In the genomic region with DNA sequence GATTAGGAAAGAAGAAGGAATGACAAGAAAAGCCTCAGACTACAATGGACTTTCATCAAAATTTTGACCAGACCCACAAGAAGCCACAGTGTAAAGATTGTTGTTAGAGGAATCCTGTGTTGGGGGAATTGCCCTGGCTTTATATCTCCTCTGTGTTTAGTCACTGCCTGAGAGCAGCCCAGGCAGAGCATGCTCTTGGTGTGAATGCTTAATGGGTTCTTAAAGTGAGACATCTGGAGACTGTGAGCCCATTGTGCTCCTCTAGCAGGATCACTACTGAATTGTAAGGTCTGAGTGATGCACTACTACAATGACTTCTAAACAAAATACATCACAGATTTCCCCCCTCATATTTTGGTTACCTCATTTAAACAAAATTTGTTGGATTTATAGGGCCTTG, we compare ENCODE assay signal across 28 cellular contexts.
DNase-seq lines count a peak whose midpoint lies in the region; ATAC-seq, FAIRE-seq and TF ChIP-seq lines count a peak whose summit lies in the region.
"Had no signal": no experiment of that assay in that cellular context is flagged by ENCODE, and none has a peak within 500 bp of the region (broad histone marks: within the 10 kb centered on the region; RNA-seq: fewer than 3 reads in every experiment).

No MANE protein-coding gene starts in this region.

- H3K36me3 ChIP-seq in GM12878 (ENCODE audit: control insufficient read depth in 2 of 2, insufficient read depth in 2 of 2, low read length in 1 of 2) = no peaks in the 10 kb centered on the region
- H3K36me3 ChIP-seq: breast epithelium, upper lobe of left lung had no signal

- SMC1A ChIA-PET in GM12878 (lab: Charles Lee; ENCODE audit: uncharacterized antibody, unreplicated experiment) = no interaction called here

- no peak for TF ChIP-seq POLR2A in GM12878 (IDR thresholded peaks at IDR 0.05; ENCODE audit: low read depth, low read length)

- in situ Hi-C loops in GM12878 (cut with MboI) = no loop called here

- no TSS peak for BruUV-seq in GM12878 (replicated peaks; lab: Mats Ljungman, UMichigan)
- BruUV-seq in Calu3 (replicated peaks; lab: Mats Ljungman, UMichigan) = no TSS peak

- intact Hi-C loops in GM12878 (cut with micrococcal nuclease; ENCODE audit: unreplicated experiment) = no loop called here
- intact Hi-C loops in Calu3 (cut with micrococcal nuclease; ENCODE audit: unreplicated experiment) = no loop called here

- no peak overlapping the region for H3K4me3 Mint-ChIP-seq in Calu3 (ENCODE audit: low read depth, unreplicated experiment)
- H3K4me3 Mint-ChIP-seq: activated CD4-positive, alpha-beta T cell treated with anti-CD3 and anti-CD28 coated beads, Interleukin-2, amount 10 ng/mL, durations not matched to agents 24 days and 14 days; naive thymus-derived CD4-positive, alpha-beta T cell; stimulated activated memory B cell treated with anti-CD40 and anti-IgM and Interleukin-4, amounts not matched to agents 10 μg/mL and 1 μg/mL and 100 μg/mL, for 72 hours had no signal

- POLR2A ChIA-PET in GM12878 (lab: Charles Lee) = no interaction called here

- no peak overlapping the region for H3K4me3 ChIP-seq in GM12878
- H3K4me3 ChIP-seq: breast epithelium, upper lobe of left lung had no signal

- DNase-seq in DMS 273 (lab: John Stamatoyannopoulos, UW; ENCODE audit: unreplicated experiment) = peak; percentile 0
- DNase-seq in DMS 273 treated with DMSO at 0.1 percent for 48 hours (lab: John Stamatoyannopoulos, UW) = no peak
- no peak for DNase-seq in GM12878 (ENCODE audit: low read depth, low spot score)
- DNase-seq in islet precursor cell = peak; percentile 74
- no peak for DNase-seq in cortex of kidney (lab: John Stamatoyannopoulos, UW)
- no peak for DNase-seq in Calu3
- DNase-seq in stimulated activated CD4-positive, alpha-beta T cell treated with anti-CD3 and anti-CD28 coated beads, Interleukin-4, amount 100 ng/mL, for 4 hours = no peak
- DNase-seq: activated CD4-positive, alpha-beta T cell treated with anti-CD3 and anti-CD28 coated beads, Interleukin-2, amount 10 ng/mL, durations not matched to agents 24 days and 14 days; activated CD8-positive, alpha-beta memory T cell treated with anti-CD3 and anti-CD28 coated beads for 24 hours; activated effector memory CD4-positive, alpha-beta T cell treated with Interleukin-2 at 50 U/mL for 16 hours; activated T-cell treated with anti-CD3 and anti-CD28 coated beads for 4 hours; EL; Kasumi-1; left ventricle myocardium superior; naive thymus-derived CD4-positive, alpha-beta T cell; NCI-H1417 treated with DMSO at 0.1 percent for 48 hours; NCI-H2081; NCI-H774; SIG-M5; T1000; upper lobe of left lung had no signal

- H3K36me3 Mint-ChIP-seq in Calu3 (ENCODE audit: insufficient read depth, unreplicated experiment) = no peaks in the 10 kb centered on the region
- H3K36me3 Mint-ChIP-seq: activated naive CD4-positive, alpha-beta T cell treated with anti-CD3 and anti-CD28 coated beads, Interleukin-2, amount 50 U/mL, for 72 hours; naive thymus-derived CD4-positive, alpha-beta T cell; stimulated activated memory B cell treated with anti-CD40 and anti-IgM and Interleukin-4, amounts not matched to agents 10 μg/mL and 1 μg/mL and 100 μg/mL, for 72 hours had no signal

- no peaks in the 10 kb centered on the region for H3K79me2 ChIP-seq in GM12878 (ENCODE audit: control insufficient read depth, insufficient read depth, low read length)

- no peaks in the 10 kb centered on the region for H3K27me3 Mint-ChIP-seq in Calu3 (ENCODE audit: unreplicated experiment)
- H3K27me3 Mint-ChIP-seq: activated CD4-positive, alpha-beta T cell treated with anti-CD3 and anti-CD28 coated beads, Interleukin-2, amount 10 ng/mL, durations not matched to agents 24 days and 14 days; naive thymus-derived CD4-positive, alpha-beta T cell; stimulated activated memory B cell treated with anti-CD40 and anti-IgM and Interleukin-4, amounts not matched to agents 10 μg/mL and 1 μg/mL and 100 μg/mL, for 72 hours had no signal

- no peaks in the 10 kb centered on the region for H3K9me3 ChIP-seq in GM12878 (replicated peaks; ENCODE audit: control insufficient read depth, insufficient read depth, low read length)
- H3K9me3 ChIP-seq: breast epithelium, upper lobe of left lung had no signal

- no peak overlapping the region for H2AFZ ChIP-seq in GM12878 (ENCODE audit: control insufficient read depth, low read depth, low read length)

- H3K27me3 ChIP-seq in GM12878 (replicated peaks in 1 of 2; ENCODE audit: control insufficient read depth in 2 of 2, insufficient read depth in 2 of 2, low read length in 1 of 2) = no peaks in the 10 kb centered on the region
- H3K27me3 ChIP-seq: breast epithelium, upper lobe of left lung had no signal

- no peak for TF ChIP-seq CTCF in GM12878 (IDR thresholded peaks at IDR 0.05 in 2 of 3, conservative IDR thresholded peaks at IDR 0.05 in 1 of 3; ENCODE audit: control insufficient read depth in 2 of 3, extremely low read depth in 1 of 3, insufficient read depth in 1 of 3, low read depth in 3 of 3, low read length in 3 of 3)
- no peak for TF ChIP-seq CTCF in Calu3 (IDR thresholded peaks at IDR 0.05; ENCODE audit: unreplicated experiment)

- peaks cover 4% of the 10 kb centered on the region for H3K9me3 Mint-ChIP-seq in Calu3 (ENCODE audit: low read depth, unreplicated experiment)
- H3K9me3 Mint-ChIP-seq: activated CD4-positive, alpha-beta T cell treated with anti-CD3 and anti-CD28 coated beads, Interleukin-2, amount 10 ng/mL, durations not matched to agents 24 days and 14 days had no signal

- no peaks in the 10 kb centered on the region for H3K4me1 Mint-ChIP-seq in Calu3 (ENCODE audit: low read depth, unreplicated experiment)
- H3K4me1 Mint-ChIP-seq: activated CD4-positive, alpha-beta T cell treated with anti-CD3 and anti-CD28 coated beads, Interleukin-2, amount 10 ng/mL, durations not matched to agents 24 days and 14 days; naive thymus-derived CD4-positive, alpha-beta T cell; stimulated activated memory B cell treated with anti-CD40 and anti-IgM and Interleukin-4, amounts not matched to agents 10 μg/mL and 1 μg/mL and 100 μg/mL, for 72 hours had no signal

- H4K20me1 ChIP-seq in GM12878 (ENCODE audit: control insufficient read depth, insufficient read depth) = no peaks in the 10 kb centered on the region

- TF ChIP-seq EP300 in GM12878 (IDR thresholded peaks at IDR 0.05; ENCODE audit: borderline replicate concordance in 1 of 2, control insufficient read depth in 1 of 2, low read depth in 2 of 2, low read length in 2 of 2) = no peak

- FAIRE-seq in GM12878 (lab: Jason Lieb, UNC) = no peak
- FAIRE-seq: keratinocyte had no signal

- TF ChIP-seq RAD21 in GM12878 (IDR thresholded peaks at IDR 0.05; ENCODE audit: insufficient read depth, low read depth, low read length) = no peak

- no peaks in the 10 kb centered on the region for H3K4me1 ChIP-seq in GM12878 (ENCODE audit: control insufficient read depth, insufficient read depth, low read length)
- H3K4me1 ChIP-seq: breast epithelium, upper lobe of left lung had no signal

- RAD21 ChIA-PET in GM12878 (lab: Charles Lee; ENCODE audit: unreplicated experiment) = no interaction called here

- H3K27ac ChIP-seq in GM12878 (ENCODE audit: control insufficient read depth, insufficient read depth) = no peak overlapping the region
- H3K27ac ChIP-seq: 22Rv1, breast epithelium, upper lobe of left lung had no signal

- no peak overlapping the region for H3K27ac Mint-ChIP-seq in Calu3 (ENCODE audit: unreplicated experiment)
- H3K27ac Mint-ChIP-seq: activated CD4-positive, alpha-beta T cell treated with anti-CD3 and anti-CD28 coated beads, Interleukin-2, amount 10 ng/mL, durations not matched to agents 24 days and 14 days; naive thymus-derived CD4-positive, alpha-beta T cell; stimulated activated memory B cell treated with anti-CD40 and anti-IgM and Interleukin-4, amounts not matched to agents 10 μg/mL and 1 μg/mL and 100 μg/mL, for 72 hours had no signal

- no peak overlapping the region for H3K9ac ChIP-seq in GM12878 (ENCODE audit: control insufficient read depth, insufficient read depth, low read length)

- no peak overlapping the region for H3K4me2 ChIP-seq in GM12878 (ENCODE audit: control insufficient read depth, insufficient read depth)

- CTCF ChIA-PET in GM12878 (lab: Yijun Ruan, JAX) = no interaction called here
- CTCF ChIA-PET in Calu3 (lab: Charles Lee) = no interaction called here

- ATAC-seq in GM12878 (peak; percentile 48; the same call in 2 of the 3 replicates), HG02642 (IDR thresholded peaks at IDR 0.05; ENCODE audit: poor library complexity, unreplicated experiment) (no peak)
- ATAC-seq: activated naive CD4-positive, alpha-beta T cell treated with anti-CD3 and anti-CD28 coated beads, Interleukin-2, amount 50 U/mL, for 72 hours; HCT116; left ventricle myocardium superior; naive thymus-derived CD4-positive, alpha-beta T cell; stimulated activated memory B cell treated with anti-CD40 and anti-IgM and Interleukin-4, amounts not matched to agents 10 μg/mL and 1 μg/mL and 100 μg/mL, for 72 hours had no signal

TF ChIP-seq in GM12878, 131 proteins besides CTCF, POLR2A, EP300 and RAD21 (continues in another document):
- no peak for TF ChIP-seq TAF1 (IDR thresholded peaks at IDR 0.05; ENCODE audit: borderline replicate concordance, low read depth, low read length)
- TF ChIP-seq KLF5 (IDR thresholded peaks at IDR 0.05; ENCODE audit: partially characterized antibody) = no peak
- no peak for TF ChIP-seq ZNF207 (IDR thresholded peaks at IDR 0.05; ENCODE audit: borderline replicate concordance)
- no peak for TF ChIP-seq NR2C2 (IDR thresholded peaks at IDR 0.05; ENCODE audit: borderline replicate concordance, control insufficient read depth, insufficient read length, low read depth)
- TF ChIP-seq E2F8 (IDR thresholded peaks at IDR 0.05; ENCODE audit: low read depth, partially characterized antibody) = no peak

Comparison
In these comparisons a context has a peak if more than half of its experiments do, and no peak if none do; other contexts are left out.
1. DNase-seq: peak in DMS 273 (single experiment) and islet precursor cell (single experiment); none in DMS 273 treated with DMSO at 0.1 percent for 48 hours (single experiment), GM12878 (single experiment), cortex of kidney (single experiment), Calu3 (single experiment) and stimulated activated CD4-positive, alpha-beta T cell treated with anti-CD3 and anti-CD28 coated beads, Interleukin-4, amount 100 ng/mL, for 4 hours (0 of 2).